9 cellular contexts compared by ENCODE assay signal in the genomic region with DNA sequence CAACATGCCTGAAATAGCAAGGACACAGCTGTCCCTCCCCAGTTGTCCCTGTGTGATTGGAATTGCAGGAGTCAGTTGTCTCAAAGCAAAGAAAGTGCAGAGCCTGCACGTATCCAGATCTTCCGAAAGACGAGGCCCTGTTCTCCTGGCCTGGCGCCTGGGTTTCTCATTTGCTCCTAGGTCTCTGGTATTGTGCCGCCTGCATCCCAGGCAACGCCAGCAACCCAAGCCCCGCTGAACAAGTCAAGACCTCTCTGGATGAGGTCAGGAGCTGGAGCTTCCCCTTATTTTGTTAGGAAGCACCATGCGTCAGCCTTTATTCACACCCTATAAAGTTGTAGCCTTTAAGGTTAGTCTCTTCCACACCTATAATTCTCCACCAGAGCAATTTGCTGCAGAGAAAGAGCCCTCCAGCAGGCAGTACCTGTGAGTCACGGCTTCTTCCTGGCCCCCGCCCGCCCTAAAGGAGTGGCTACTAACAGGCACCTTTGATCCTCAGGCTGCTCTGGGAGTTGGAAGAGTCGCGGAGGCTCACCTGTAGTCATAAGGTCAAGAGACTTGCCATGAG.
DNase-seq lines count a peak whose midpoint lies in the region; ATAC-seq and TF ChIP-seq lines count a peak whose summit lies in the region.
"Had no signal": no experiment of that assay in that cellular context is flagged by ENCODE, and none has a peak within 500 bp of the region (broad histone marks: within the 10 kb centered on the region; RNA-seq: fewer than 3 reads in every experiment).

No MANE protein-coding gene starts in this region.

- peak overlapping the region; percentile 88 for H3K27ac Mint-ChIP-seq in Caco-2 (ENCODE audit: unreplicated experiment)
- no peak overlapping the region for H3K27ac Mint-ChIP-seq in activated B cell treated with CpG ODN at 0.5 μM for 24 hours

- WGBS in heart right ventricle, 2 donors = 49% methylated on average over 13 of the region's 13 CpGs
- 57% methylated on average over 13 of the region's 13 CpGs for WGBS in prostate gland

- H3K27me3 ChIP-seq in Caco-2 (replicated peaks; ENCODE audit: control insufficient read depth, insufficient read depth, low read length) = no peaks in the 10 kb centered on the region
- no peaks in the 10 kb centered on the region for H3K27me3 ChIP-seq in heart right ventricle
- no peaks in the 10 kb centered on the region for H3K27me3 ChIP-seq in prostate gland (replicated peaks; ENCODE audit: insufficient read depth)

- H3K36me3 Mint-ChIP-seq in Caco-2 (ENCODE audit: insufficient read depth, unreplicated experiment) (no peaks in the 10 kb centered on the region), activated B cell treated with CpG ODN at 0.5 μM for 24 hours (ENCODE audit: low read depth) (no peaks in the 10 kb centered on the region)

- intact Hi-C loops in Caco-2 (cut with micrococcal nuclease; ENCODE audit: unreplicated experiment) (loop anchor here (1.0 kb wide), 2 partner anchors 23 to 35 kb away; no protein-coding TSS in a partner anchor), activated B cell treated with CpG ODN at 0.5 μM for 24 hours (cut with micrococcal nuclease) (no loop called here), heart right ventricle (cut with DNase I) (loop anchor here in 5 of 10 donors (2.0 to 10.0 kb wide), 12 partner anchors 47 to 503 kb away; a partner anchor contains a TSS), prostate gland (cut with DNase I) (loop anchor here (5.0 kb wide), 2 partner anchors 49 to 79 kb away; no protein-coding TSS in a partner anchor)

- H3K27ac ChIP-seq in heart right ventricle = peak overlapping the region; percentile 87 to 95 (median 92)
- peak overlapping the region; percentile 86 to 89 for H3K27ac ChIP-seq in prostate gland

- no peak for TF ChIP-seq POLR2A in prostate gland (IDR thresholded peaks at IDR 0.05)

- H3K9me3 ChIP-seq in Caco-2 (no peaks in the 10 kb centered on the region), heart right ventricle (no peaks in the 10 kb centered on the region), prostate gland (no peaks in the 10 kb centered on the region)

- H3K9me3 Mint-ChIP-seq in Caco-2 (ENCODE audit: unreplicated experiment) (no peaks in the 10 kb centered on the region), activated B cell treated with CpG ODN at 0.5 μM for 24 hours (peaks cover 2% of the 10 kb centered on the region)

- no peaks in the 10 kb centered on the region for H3K36me3 ChIP-seq in Caco-2 (ENCODE audit: control insufficient read depth, insufficient read depth, low read length)
- no peaks in the 10 kb centered on the region for H3K36me3 ChIP-seq in heart right ventricle
- no peaks in the 10 kb centered on the region for H3K36me3 ChIP-seq in prostate gland

- TF ChIP-seq CTCF in Caco-2 (IDR thresholded peaks at IDR 0.05; ENCODE audit: insufficient read depth in 1 of 2, low read depth in 1 of 2, low read length in 1 of 2, severe bottlenecking in 1 of 2, unreplicated experiment in 1 of 2) (peak in 1 of 2 experiments; percentile 5), activated B cell treated with CpG ODN at 0.5 μM for 24 hours (IDR thresholded peaks at IDR 0.05) (no peak), heart right ventricle (IDR thresholded peaks at IDR 0.05) (no peak), prostate gland (IDR thresholded peaks at IDR 0.05) (peak in 1 of 4 experiments; percentile 6)

- DNase-seq in Caco-2 (peak; percentile 81 to 90), activated B cell treated with CpG ODN at 0.5 μM for 24 hours (peak; percentile 4), heart right ventricle (peak; percentile 68 to 72), prostate gland (ENCODE audit: low spot score) (peak; percentile 35), NCI-H1436 (lab: John Stamatoyannopoulos, UW) (no peak), ureter (ENCODE audit: low spot score) (no peak), NCI-H2107 treated with DMSO at 0.1 percent for 48 hours (lab: John Stamatoyannopoulos, UW; ENCODE audit: unreplicated experiment) (no peak)
- DNase-seq: activated naive CD8-positive, alpha-beta T cell treated with anti-CD3 and anti-CD28 coated beads, Interleukin-2, amount 10 ng/mL, durations not matched to agents 7 days and 5 days had no signal

- H3K4me1 Mint-ChIP-seq in Caco-2 (ENCODE audit: low read depth, unreplicated experiment) (peaks cover 22% of the 10 kb centered on the region), activated B cell treated with CpG ODN at 0.5 μM for 24 hours (peaks cover 19% of the 10 kb centered on the region)

- H3K4me3 Mint-ChIP-seq in Caco-2 (ENCODE audit: unreplicated experiment) (peak overlapping the region; percentile 29), activated B cell treated with CpG ODN at 0.5 μM for 24 hours (no peak overlapping the region)
- H3K4me3 Mint-ChIP-seq: activated naive CD8-positive, alpha-beta T cell treated with anti-CD3 and anti-CD28 coated beads, Interleukin-2, amount 10 ng/mL, durations not matched to agents 7 days and 5 days had no signal

- POLR2A ChIA-PET in Caco-2 (lab: Charles Lee) = no interaction called here
- POLR2A ChIA-PET in activated B cell treated with CpG ODN at 0.5 μM for 24 hours (lab: Charles Lee) = interaction anchor here (1.0 kb wide), 1 partner anchor 387 kb away, joined by 3 read pairs; no protein-coding TSS in a partner anchor

- H3K27me3 Mint-ChIP-seq in Caco-2 (ENCODE audit: insufficient read depth, unreplicated experiment) (no peaks in the 10 kb centered on the region), activated B cell treated with CpG ODN at 0.5 μM for 24 hours (no peaks in the 10 kb centered on the region)
- H3K27me3 Mint-ChIP-seq: activated naive CD8-positive, alpha-beta T cell treated with anti-CD3 and anti-CD28 coated beads, Interleukin-2, amount 10 ng/mL, durations not matched to agents 7 days and 5 days had no signal

- no TSS peak for BruUV-seq in Caco-2 (replicated peaks; lab: Mats Ljungman, UMichigan)

- ATAC-seq in activated B cell treated with CpG ODN at 0.5 μM for 24 hours (ENCODE audit: low read depth) (no peak), heart right ventricle (peak; percentile 16 to 67 (median 50)), GM21723 (IDR thresholded peaks at IDR 0.05; ENCODE audit: unreplicated experiment) (no peak)

- H3K4me1 ChIP-seq in Caco-2 (peaks cover 25% of the 10 kb centered on the region), heart right ventricle (peaks cover 21 to 35% (median 30%) of the 10 kb centered on the region in 9 donors), prostate gland (replicated peaks) (peaks cover 12% of the 10 kb centered on the region)

- H3K4me3 ChIP-seq in Caco-2 (ENCODE audit: low read depth, low read length) (no peak overlapping the region), heart right ventricle (no peak overlapping the region), prostate gland (no peak overlapping the region)

- CTCF ChIA-PET in Caco-2 (lab: Charles Lee) = interaction anchor here (1.0 kb wide), 1 partner anchor 57 kb away, joined by 3 read pairs; no protein-coding TSS in a partner anchor
- CTCF ChIA-PET in activated B cell treated with CpG ODN at 0.5 μM for 24 hours (lab: Charles Lee) = no interaction called here

Comparison
In these comparisons a context has a peak if more than half of its experiments do, and no peak if none do; other contexts are left out.
1. DNase-seq: peak in Caco-2 (2 of 2), activated B cell treated with CpG ODN at 0.5 μM for 24 hours (single experiment), heart right ventricle (2 of 2) and prostate gland (single experiment); none in NCI-H1436 (single experiment), ureter (single experiment) and NCI-H2107 treated with DMSO at 0.1 percent for 48 hours (single experiment).
2. ATAC-seq: peak in heart right ventricle (8 of 8); none in activated B cell treated with CpG ODN at 0.5 μM for 24 hours (single experiment) and GM21723 (single experiment).